ENCODE assay signal across 1 cellular context in genomic region chr1:158793604-158794003, GRCh38.
TF ChIP-seq lines count a peak whose summit lies in the region.

No MANE protein-coding gene starts in this region.

TF ChIP-seq in H1, 55 proteins besides CTCF, POLR2A, EP300 and RAD21:
- TF ChIP-seq CEBPB (IDR thresholded peaks at IDR 0.05; ENCODE audit: low read depth, low read length) (0 out of 2 replicates have a peak, but pooled peaks have one; percentile 15), RXRA (IDR thresholded peaks at IDR 0.05; ENCODE audit: insufficient read depth, low read depth, low read length) (no peak), TCF12 (IDR thresholded peaks at IDR 0.05; ENCODE audit: low read depth, low read length) (peak; percentile 51; the same call in 1 of the 2 replicates)
